ENCODE assay signal across 28 cellular contexts in the genomic region with DNA sequence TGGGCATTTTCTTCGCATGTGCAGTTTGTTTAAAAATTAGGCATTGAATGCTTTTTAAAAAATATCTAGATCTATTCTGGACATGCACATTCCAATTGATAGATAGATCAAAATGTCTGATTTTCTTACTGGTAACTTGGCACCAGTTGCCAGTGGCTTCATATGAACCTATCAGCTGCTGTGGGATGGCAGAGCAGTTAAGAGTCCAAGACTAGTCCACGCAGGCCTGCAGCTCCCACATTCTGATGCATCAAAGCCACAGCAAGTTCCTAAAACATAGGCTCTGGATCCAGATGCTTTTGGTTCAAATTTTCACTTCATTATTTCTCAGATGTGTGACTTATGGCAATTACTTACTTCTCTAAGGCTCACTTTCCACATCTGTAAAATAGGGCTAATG.
"Had no signal": no experiment of that assay in that cellular context is flagged by ENCODE, and none has a peak within 500 bp of the region (broad histone marks: within the 10 kb centered on the region; RNA-seq: fewer than 3 reads in every experiment).

No MANE protein-coding gene starts in this region.

- H3K9me3 ChIP-seq: colonic mucosa, gastrocnemius medialis had no signal

- H3K27me3 ChIP-seq: ascending aorta, colonic mucosa, dorsolateral prefrontal cortex, gastrocnemius medialis, heart right ventricle, hepatocyte had no signal

- ATAC-seq: activated naive CD4-positive, alpha-beta T cell treated with anti-CD3 and anti-CD28 coated beads, Interleukin-2, amount 50 U/mL, for 72 hours; activated T-cell treated with anti-CD3 and anti-CD28 coated beads, Interleukin-2, amount 50 U/mL, for 72 hours; gastrocnemius medialis; heart right ventricle; WTC11 had no signal

- H3K27ac ChIP-seq: ascending aorta, colonic mucosa, dorsolateral prefrontal cortex, gastrocnemius medialis, hepatocyte, VCaP had no signal

- H3K4me3 ChIP-seq: ascending aorta, colonic mucosa, dorsolateral prefrontal cortex, gastrocnemius medialis, heart right ventricle, hepatocyte had no signal

- DNase-seq: activated CD4-positive, alpha-beta memory T cell treated with anti-CD3 and anti-CD28 coated beads, Interleukin-2, amount 10 ng/mL, durations not matched to agents 7 days and 5 days; activated CD4-positive, alpha-beta T cell treated with anti-CD3 and anti-CD28 coated beads for 1 hour; activated CD4-positive, alpha-beta T cell treated with anti-CD3 and anti-CD28 coated beads for 4 hours; activated CD4-positive, alpha-beta T cell treated with anti-CD3 and anti-CD28 coated beads, Interleukin-2, amount 10 ng/mL, durations not matched to agents 7 days and 5 days; activated CD4-positive, alpha-beta T cell treated with anti-CD3 and anti-CD28 coated beads, Interleukin-2, amount 50 U/mL, for 4 hours; activated CD8-positive, alpha-beta memory T cell treated with anti-CD3 and anti-CD28 coated beads, Interleukin-2, amount 50 U/mL, for 48 hours; activated gamma-delta T cell; activated naive CD4-positive, alpha-beta T cell; activated naive CD4-positive, alpha-beta T cell treated with anti-CD3 and anti-CD28 coated beads, Interleukin-2, amount 10 ng/mL, durations not matched to agents 7 days and 5 days; activated naive CD8-positive, alpha-beta T cell treated with anti-CD3 and anti-CD28 coated beads, Interleukin-2, amount 10 ng/mL, durations not matched to agents 7 days and 5 days; activated T-cell treated with anti-CD3 and anti-CD28 coated beads for 4 hours; activated T-cell treated with anti-CD3 and anti-CD28 coated beads, Interleukin-2, amount 50 U/mL, for 24 hours; activated T-cell treated with anti-CD3 and anti-CD28 coated beads, Interleukin-2, amount 50 U/mL, for 72 hours; central memory CD4-positive, alpha-beta T cell; cerebellar nuclear complex; colonic mucosa; dorsolateral prefrontal cortex; effector memory CD4-positive, alpha-beta T cell; endodermal cell; foreskin fibroblast; gastrocnemius medialis; heart right ventricle; T-helper 2 cell had no signal

- H3K36me3 ChIP-seq: ascending aorta, colonic mucosa, gastrocnemius medialis had no signal

- H3K4me1 ChIP-seq: ascending aorta, gastrocnemius medialis had no signal
